In the genomic region with DNA sequence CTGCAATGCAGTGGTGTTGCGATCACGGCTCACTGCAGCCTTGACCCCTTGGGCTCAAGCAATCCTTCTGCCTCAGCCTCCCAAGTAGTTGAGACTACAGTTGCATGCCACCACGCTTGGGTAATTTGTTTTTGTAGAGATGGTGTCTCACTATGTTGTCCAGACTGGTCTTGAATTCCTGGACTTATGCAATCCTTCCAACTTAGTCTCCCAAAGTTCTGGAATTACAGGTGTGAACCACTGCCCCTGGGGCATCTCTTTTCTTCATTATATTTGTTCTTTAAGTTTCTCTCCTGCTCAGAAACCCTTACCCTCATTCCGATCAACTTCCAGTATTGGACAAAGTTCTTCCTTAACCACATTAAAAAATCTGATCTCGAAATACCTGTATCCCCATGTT, we compare ENCODE assay signal across 27 cellular contexts.
"Had no signal": no experiment of that assay in that cellular context is flagged by ENCODE, and none has a peak within 500 bp of the region (broad histone marks: within the 10 kb centered on the region; RNA-seq: fewer than 3 reads in every experiment).

No MANE protein-coding gene starts in this region.

- H3K27ac Mint-ChIP-seq: mesothelial cell of epicardium; naive thymus-derived CD4-positive, alpha-beta T cell; nephron; neural progenitor cell; stimulated activated naive B cell treated with anti-CD40 and anti-IgM and Interleukin-4, amounts not matched to agents 10 μg/mL and 1 μg/mL and 100 μg/mL, for 72 hours; stimulated activated naive CD8-positive, alpha-beta T cell treated with anti-CD3 and anti-CD28 coated beads, Interleukin-15, Interleukin-2, amounts not matched to agents 100 ng/mL and 50 ng/mL, for 24 hours had no signal

- FAIRE-seq: colon, kidney had no signal

- ATAC-seq: esophagus mucosa; foreskin keratinocyte; left lobe of liver; mucosa of descending colon; naive thymus-derived CD4-positive, alpha-beta T cell; psoas muscle; right cardiac atrium; stimulated activated naive B cell treated with anti-CD40 and anti-IgM and Interleukin-4, amounts not matched to agents 10 μg/mL and 1 μg/mL and 100 μg/mL, for 72 hours had no signal

- H3K36me3 ChIP-seq: neural progenitor cell, sigmoid colon, spleen, transverse colon, vagina had no signal

- DNase-seq: dorsolateral prefrontal cortex; effector CD4-positive, alpha-beta T cell; hypothalamus; kidney; mucosa of descending colon; naive thymus-derived CD4-positive, alpha-beta T cell; posterior cingulate gyrus; psoas muscle; right cardiac atrium; sigmoid colon; spleen; stimulated activated CD4-positive, alpha-beta T cell treated with anti-CD3 and anti-CD28 coated beads, Interleukin-15, amount 100 ng/mL, for 24 hours; stimulated activated CD4-positive, alpha-beta T cell treated with anti-CD3 and anti-CD28 coated beads, Interleukin-2, amount 100 ng/mL, for 48 hours; stimulated activated naive B cell treated with anti-CD40 and anti-IgM and Interleukin-4, amounts not matched to agents 10 μg/mL and 1 μg/mL and 100 μg/mL, for 72 hours; transverse colon had no signal

- H3K27ac ChIP-seq: dorsolateral prefrontal cortex, epithelial cell of prostate, foreskin keratinocyte, neural progenitor cell, psoas muscle, sigmoid colon, skin epidermis, spleen, transverse colon, vagina had no signal

- H3K4me3 Mint-ChIP-seq: mesothelial cell of epicardium; naive thymus-derived CD4-positive, alpha-beta T cell; nephron; neural progenitor cell; stimulated activated naive B cell treated with anti-CD40 and anti-IgM and Interleukin-4, amounts not matched to agents 10 μg/mL and 1 μg/mL and 100 μg/mL, for 72 hours; stimulated activated naive CD8-positive, alpha-beta T cell treated with anti-CD3 and anti-CD28 coated beads, Interleukin-15, Interleukin-2, amounts not matched to agents 100 ng/mL and 50 ng/mL, for 24 hours had no signal

- H3K27me3 ChIP-seq: dorsolateral prefrontal cortex, foreskin keratinocyte, neural progenitor cell, sigmoid colon, vagina had no signal

- H3K9me3 ChIP-seq: mucosa of descending colon, psoas muscle, sigmoid colon, transverse colon, vagina had no signal

- H3K4me3 ChIP-seq: dorsolateral prefrontal cortex, lung, mucosa of descending colon, neural progenitor cell, psoas muscle, sigmoid colon, skin epidermis, spleen, transverse colon, vagina had no signal

- H3K4me1 ChIP-seq: neural progenitor cell, psoas muscle, sigmoid colon, spleen, transverse colon, vagina had no signal

- H3K36me3 Mint-ChIP-seq: mesothelial cell of epicardium; naive thymus-derived CD4-positive, alpha-beta T cell; neural progenitor cell; stimulated activated naive B cell treated with anti-CD40 and anti-IgM and Interleukin-4, amounts not matched to agents 10 μg/mL and 1 μg/mL and 100 μg/mL, for 72 hours had no signal

- H3K4me1 Mint-ChIP-seq: naive thymus-derived CD4-positive, alpha-beta T cell; stimulated activated naive B cell treated with anti-CD40 and anti-IgM and Interleukin-4, amounts not matched to agents 10 μg/mL and 1 μg/mL and 100 μg/mL, for 72 hours had no signal
